In the genomic region with DNA sequence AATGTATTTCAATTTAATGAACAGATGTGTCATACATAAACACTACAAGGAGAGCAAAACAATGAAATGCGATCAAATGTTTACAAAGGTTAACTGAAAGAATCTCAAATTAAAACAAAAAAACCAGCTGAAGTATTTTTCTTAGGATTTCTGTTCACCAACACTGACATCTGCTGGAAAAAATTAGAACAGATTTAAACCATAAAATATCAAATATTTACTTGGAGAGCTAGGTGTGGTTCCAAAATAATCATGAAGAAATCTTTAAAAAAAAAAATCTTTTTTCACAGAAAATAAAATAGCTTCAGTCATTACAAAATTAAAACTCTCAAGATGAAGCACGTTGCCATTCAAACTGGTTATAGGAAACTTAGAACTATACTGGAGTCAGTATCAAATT, we compare ENCODE assay signal across 10 cellular contexts. TPM values are rescaled to one million over a fixed set of nuclear protein-coding genes. Genes with fewer than 3 reads are reported as not detected.
DNase-seq lines count a peak whose midpoint lies in the region; ATAC-seq and TF ChIP-seq lines count a peak whose summit lies in the region.
"Had no signal": no experiment of that assay in that cellular context is flagged by ENCODE, and none has a peak within 500 bp of the region (broad histone marks: within the 10 kb centered on the region; RNA-seq: fewer than 3 reads in every experiment).

No MANE protein-coding gene starts in this region.

- no peak overlapping the region for H4K8ac ChIP-seq in IMR-90 (ENCODE audit: low read depth in 2 of 2, low read length in 2 of 2)

- no peak overlapping the region for H2BK5ac ChIP-seq in IMR-90 (ENCODE audit: low read depth, low read length, poor library complexity, severe bottlenecking)

- POLR2A ChIA-PET in IMR-90 (lab: Charles Lee; ENCODE audit: unreplicated experiment), result interaction anchor here (0.7 kb wide), 1 partner anchor 1707 kb away, joined by 3 read pairs; no protein-coding TSS in a partner anchor

- peak; percentile 34; the same call in 1 of the 2 replicates for TF ChIP-seq RAD21 in IMR-90 (IDR thresholded peaks at IDR 0.05; ENCODE audit: low read length)

- H3K27ac ChIP-seq in IMR-90 (ENCODE audit: insufficient read depth, low read length), result no peak overlapping the region
- no peak overlapping the region for H3K27ac ChIP-seq in brain microvascular endothelial cell
- no peak overlapping the region for H3K27ac ChIP-seq in coronary artery

- H4K91ac ChIP-seq in IMR-90 (ENCODE audit: insufficient read depth, low read depth, low read length), result no peak overlapping the region

- CTCF ChIA-PET in IMR-90 (lab: Yijun Ruan, JAX), result interaction anchor here (0.6 to 1.3 kb wide), 4 partner anchors 319 to 752 kb away, joined by 3 to 7 read pairs (median 3); no protein-coding TSS in a partner anchor

- no peak overlapping the region for H3K4me2 ChIP-seq in IMR-90 (ENCODE audit: low read depth, low read length)

- H4K20me1 ChIP-seq in IMR-90 (ENCODE audit: insufficient read depth, low read length), result peaks cover 10% of the 10 kb centered on the region; the same call in 1 of the 2 replicates

- DNase-seq in BE2C, result no peak
- peak; percentile 48 for DNase-seq in IMR-90
- no peak for DNase-seq in brain microvascular endothelial cell
- DNase-seq in myocyte (ENCODE audit: low read depth), result peak; percentile 22
- no peak for DNase-seq in coronary artery (ENCODE audit: low spot score)
- no peak for DNase-seq in germinal center (ENCODE audit: low spot score)
- DNase-seq: activated B cell treated with CpG ODN at 0.5 μM for 24 hours, head of caudate nucleus had no signal

- H3K27me3 ChIP-seq in BE2C, result no peaks in the 10 kb centered on the region
- H3K27me3 ChIP-seq in IMR-90 (ENCODE audit: control insufficient read depth, insufficient read depth, low read length), result no peaks in the 10 kb centered on the region
- H3K27me3 ChIP-seq in brain microvascular endothelial cell (replicated peaks), result no peaks in the 10 kb centered on the region

- H4K5ac ChIP-seq in IMR-90 (ENCODE audit: low read depth, low read length), result no peak overlapping the region

- H3K9me3 ChIP-seq in BE2C, result no peaks in the 10 kb centered on the region
- no peaks in the 10 kb centered on the region for H3K9me3 ChIP-seq in IMR-90 (ENCODE audit: control insufficient read depth, insufficient read depth, low read length)

- no peak overlapping the region for H2AK9ac ChIP-seq in IMR-90 (replicated peaks; ENCODE audit: low read depth, low read length, poor library complexity)

- no peak overlapping the region for H3K4me3 ChIP-seq in BE2C (ENCODE audit: low read depth, low read length)
- no peak overlapping the region for H3K4me3 ChIP-seq in IMR-90 (ENCODE audit: insufficient read depth, low read depth, low read length)
- no peak overlapping the region for H3K4me3 ChIP-seq in brain microvascular endothelial cell (ENCODE audit: low read depth, low read length)
- no peak overlapping the region for H3K4me3 ChIP-seq in coronary artery

- H3K9ac ChIP-seq in IMR-90 (ENCODE audit: low read depth, low read length), result no peak overlapping the region

- H3K36me3 ChIP-seq in BE2C, result peaks cover 7% of the 10 kb centered on the region
- H3K36me3 ChIP-seq in IMR-90 (ENCODE audit: control insufficient read depth, insufficient read depth, low read length), result peaks cover 50% of the 10 kb centered on the region
- H3K36me3 ChIP-seq in brain microvascular endothelial cell (replicated peaks), result peaks cover 55% of the 10 kb centered on the region

- TF ChIP-seq POLR2A in IMR-90 (IDR thresholded peaks at IDR 0.05; ENCODE audit: low read depth, low read length), result no peak

- peak; percentile 8; the same call in 1 of the 2 replicates for TF ChIP-seq CTCF in BE2C (IDR thresholded peaks at IDR 0.05; ENCODE audit: low read depth, low read length)
- TF ChIP-seq CTCF in IMR-90 (conservative IDR thresholded peaks at IDR 0.05; ENCODE audit: low read depth, low read length), result peak; percentile 53
- peak; percentile 18 for TF ChIP-seq CTCF in brain microvascular endothelial cell (IDR thresholded peaks at IDR 0.05; ENCODE audit: low read depth, low read length, missing control alignments)
- TF ChIP-seq CTCF in coronary artery (IDR thresholded peaks at IDR 0.05), result no peak

- no peak overlapping the region for H3K18ac ChIP-seq in IMR-90 (ENCODE audit: low read depth, low read length)

- in situ Hi-C loops in IMR-90 (cut with MboI; ENCODE audit: low sequenced_read_pairs) (loop anchor here (25.0 kb wide), 2 partner anchors 911 to 1611 kb away; no protein-coding TSS in a partner anchor), brain microvascular endothelial cell (cut with HindIII; ENCODE audit: low pct_ligation_motif_present, low sequenced_read_pairs) (no loop called here)

- no peak overlapping the region for H3K23ac ChIP-seq in IMR-90 (ENCODE audit: low read depth, low read length)

- WGBS in IMR-90 (ENCODE audit: extremely low coverage in 2 of 2, insufficient read length in 1 of 2), 2 experiments, result no CpG with 5 or more reads among the region's 2 CpGs

- no TSS peak for BruUV-seq in IMR-90 (replicated peaks; lab: Mats Ljungman, UMichigan)

- H3K14ac ChIP-seq in IMR-90 (replicated peaks; ENCODE audit: low read depth, low read length), result no peak overlapping the region

- no peaks in the 10 kb centered on the region for H3K9me1 ChIP-seq in IMR-90 (ENCODE audit: insufficient read depth, low read length)

- H2BK15ac ChIP-seq in IMR-90 (ENCODE audit: low read depth, low read length), result no peak overlapping the region

- intact Hi-C loops in IMR-90 (cut with micrococcal nuclease), result no loop called here

- ATAC-seq in IMR-90 (ENCODE audit: low read depth) (peak; percentile 62), HG03039 (IDR thresholded peaks at IDR 0.05; ENCODE audit: unreplicated experiment) (no peak), GM21447 (IDR thresholded peaks at IDR 0.05; ENCODE audit: unreplicated experiment) (no peak)

- H2BK20ac ChIP-seq in IMR-90 (ENCODE audit: low read depth, low read length), result no peak overlapping the region

- no peak overlapping the region for H2AFZ ChIP-seq in IMR-90 (replicated peaks; ENCODE audit: low read length, poor library complexity)

- no peak overlapping the region for H3K4ac ChIP-seq in IMR-90 (ENCODE audit: low read depth, low read length)

- peaks cover 24 to 26% of the 10 kb centered on the region in 2 experiments for H3K79me1 ChIP-seq in IMR-90 (ENCODE audit: low read depth in 1 of 2, low read length in 2 of 2)

- H3K4me1 ChIP-seq in BE2C (no peaks in the 10 kb centered on the region), IMR-90 (ENCODE audit: control insufficient read depth, insufficient read depth, low read length) (peaks cover 3% of the 10 kb centered on the region; the same call in 1 of the 2 replicates)

- no peak overlapping the region for H2BK120ac ChIP-seq in IMR-90 (ENCODE audit: low read depth, low read length)

- no peak overlapping the region for H3K56ac ChIP-seq in IMR-90 (ENCODE audit: extremely low read depth, insufficient read depth, low read length)

- dilution Hi-C loops in IMR-90 (cut with HindIII; ENCODE audit: low sequenced_read_pairs, unreplicated experiment), result no loop called here

- no peak overlapping the region for H2AK5ac ChIP-seq in IMR-90 (ENCODE audit: low read depth, low read length)

TF ChIP-seq in IMR-90, 13 proteins besides CTCF, POLR2A, EP300 and RAD21:
- TF ChIP-seq FOS (IDR thresholded peaks at IDR 0.05; ENCODE audit: low read depth, low read length), result no peak
- TF ChIP-seq RFX5 (IDR thresholded peaks at IDR 0.05; ENCODE audit: low read depth, low read length), result no peak
- no peak for TF ChIP-seq MAZ (IDR thresholded peaks at IDR 0.05; ENCODE audit: borderline replicate concordance, low read depth, low read length)
- no peak for TF ChIP-seq BHLHE40 (IDR thresholded peaks at IDR 0.05; ENCODE audit: low read depth, low read length)
- no peak for TF ChIP-seq MXI1 (IDR thresholded peaks at IDR 0.05; ENCODE audit: borderline replicate concordance, low read depth, low read length)
- TF ChIP-seq CHD1 (IDR thresholded peaks at IDR 0.05; ENCODE audit: low read depth, low read length), result no peak
- TF ChIP-seq MAFK (IDR thresholded peaks at IDR 0.05; ENCODE audit: low read depth, low read length), result no peak
- TF ChIP-seq, protein P1, sequence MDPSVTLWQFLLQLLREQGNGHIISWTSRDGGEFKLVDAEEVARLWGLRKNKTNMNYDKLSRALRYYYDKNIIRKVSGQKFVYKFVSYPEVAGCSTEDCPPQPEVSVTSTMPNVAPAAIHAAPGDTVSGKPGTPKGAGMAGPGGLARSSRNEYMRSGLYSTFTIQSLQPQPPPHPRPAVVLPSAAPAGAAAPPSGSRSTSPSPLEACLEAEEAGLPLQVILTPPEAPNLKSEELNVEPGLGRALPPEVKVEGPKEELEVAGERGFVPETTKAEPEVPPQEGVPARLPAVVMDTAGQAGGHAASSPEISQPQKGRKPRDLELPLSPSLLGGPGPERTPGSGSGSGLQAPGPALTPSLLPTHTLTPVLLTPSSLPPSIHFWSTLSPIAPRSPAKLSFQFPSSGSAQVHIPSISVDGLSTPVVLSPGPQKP (IDR thresholded peaks at IDR 0.05; ENCODE audit: borderline replicate concordance, low read depth, low read length), result no peak
- peak; percentile 37 for TF ChIP-seq SMC3 (IDR thresholded peaks at IDR 0.05; ENCODE audit: low read depth, low read length)

RNA-seq across cellular contexts. Expression of gene MMADHC, which starts 13.8 kb away (rescaled TPM):
- 45.5 TPM for polyA plus RNA-seq in BE2C (2012; ENCODE audit: insufficient read depth, insufficient read length, low read depth)
- total RNA-seq in IMR-90 (2012; rRNA removed) (112 and 159 TPM in 2 replicates), myocyte (176 and 182 TPM in 2 replicates)
- 57.5 and 62.6 TPM in 2 replicates for polyA plus RNA-seq in IMR-90 (2012; rRNA removed)
- 18.3 and 20.7 TPM in 2 replicates for polyA plus RNA-seq in IMR-90 (2012; cell fraction: cytosol; rRNA removed)
- 4.9 and 22.1 TPM in 2 replicates for polyA plus RNA-seq in IMR-90 (2012; cell fraction: nucleus; rRNA removed; ENCODE audit: low replicate concordance)
- 89.8 TPM for polyA plus RNA-seq in myocyte (2012)

Comparison
In these comparisons a context has a peak if more than half of its experiments do, and no peak if none do; other contexts are left out.
1. DNase-seq: peak in IMR-90 (single experiment) and myocyte (single experiment); none in BE2C (single experiment), brain microvascular endothelial cell (single experiment), coronary artery (single experiment) and germinal center (single experiment).